In genomic region chr1:221708987-221709386, GRCh38 we compare ENCODE assay signal across 8 cellular contexts. TPM values are rescaled to one million over a fixed set of nuclear protein-coding genes. Genes with fewer than 3 reads are reported as not detected.
DNase-seq lines count a peak whose midpoint lies in the region; ATAC-seq and TF ChIP-seq lines count a peak whose summit lies in the region.

No MANE protein-coding gene starts in this region.

- H3K36me3 Mint-ChIP-seq in natural killer cell = no peaks in the 10 kb centered on the region

- H3K27ac Mint-ChIP-seq in natural killer cell = peak overlapping the region; percentile 91 to 99

- intact Hi-C loops in natural killer cell (cut with micrococcal nuclease) = loop anchor here (1.0 kb wide), 6 partner anchors 33 to 188 kb away; partner anchors contain the start of gene DUSP10

- H3K4me1 Mint-ChIP-seq in natural killer cell = peaks cover 80 to 84% of the 10 kb centered on the region in 2 donors

- DNase-seq in COLO668 (lab: John Stamatoyannopoulos, UW; ENCODE audit: unreplicated experiment) (peak; percentile 91), NCI-H1048 (lab: John Stamatoyannopoulos, UW) (peak; percentile 49), T-helper 2 cell (peak in 3 of 5 experiments; percentile 65 to 84 (median 74)), natural killer cell (peak; percentile 48), NCI-H2227 (lab: John Stamatoyannopoulos, UW; ENCODE audit: unreplicated experiment) (no peak)
- peak; percentile 71 for DNase-seq in effector CD4-positive, alpha-beta T cell

- H3K27me3 Mint-ChIP-seq in natural killer cell (ENCODE audit: low read depth in 2 of 2) = no peaks in the 10 kb centered on the region

- H3K9me3 Mint-ChIP-seq in natural killer cell = no peaks in the 10 kb centered on the region

- peak overlapping the region; percentile 62 for H3K4me3 Mint-ChIP-seq in natural killer cell

- TF ChIP-seq CTCF in natural killer cell (IDR thresholded peaks at IDR 0.05) = no peak

- ATAC-seq in GM21619 (IDR thresholded peaks at IDR 0.05; ENCODE audit: unreplicated experiment) = peak; percentile 27
- peak; percentile 41 to 61 (median 54) for ATAC-seq in natural killer cell
- no peak for ATAC-seq in HG02852 (IDR thresholded peaks at IDR 0.05; ENCODE audit: unreplicated experiment)

RNA-seq across cellular contexts. Expression of gene DUSP10, which starts 32.9 kb away (rescaled TPM):
- total RNA-seq in natural killer cell = 100 to 1,000 TPM; 109 to 231 (median 210) TPM
